In the genomic region with DNA sequence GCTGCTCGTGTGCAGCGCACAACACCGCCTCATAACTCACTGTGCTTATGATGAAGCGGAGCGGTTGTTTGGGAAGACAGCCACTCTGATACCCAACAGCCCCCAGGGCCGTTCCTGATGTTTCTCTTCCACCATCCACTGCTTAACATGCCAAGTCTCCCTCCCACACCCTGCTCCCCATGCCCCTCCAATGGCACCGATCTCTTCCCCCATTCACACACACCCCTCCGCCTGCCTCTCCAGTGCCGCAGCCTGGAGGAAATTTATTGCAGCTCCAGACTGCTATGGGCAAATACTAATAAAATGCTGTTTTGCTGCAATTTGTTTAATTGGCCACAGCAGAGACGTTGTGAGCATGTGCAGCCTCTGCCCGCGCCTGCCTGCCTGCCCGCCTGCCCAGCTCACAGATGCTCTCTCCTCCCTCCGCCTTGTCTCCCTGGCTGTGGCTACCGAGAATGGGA, we compare ENCODE assay signal across 1 cellular context.
TF ChIP-seq lines count a peak whose summit lies in the region.

No MANE protein-coding gene starts in this region.

TF ChIP-seq in IMR-90, 13 proteins besides CTCF, POLR2A, EP300 and RAD21 (continued from another document):
- TF ChIP-seq CEBPB (IDR thresholded peaks at IDR 0.05; ENCODE audit: low read depth, low read length) (no peak), BHLHE40 (IDR thresholded peaks at IDR 0.05; ENCODE audit: low read depth, low read length) (no peak)
